ENCODE assay signal across 1 cellular context in the genomic region with DNA sequence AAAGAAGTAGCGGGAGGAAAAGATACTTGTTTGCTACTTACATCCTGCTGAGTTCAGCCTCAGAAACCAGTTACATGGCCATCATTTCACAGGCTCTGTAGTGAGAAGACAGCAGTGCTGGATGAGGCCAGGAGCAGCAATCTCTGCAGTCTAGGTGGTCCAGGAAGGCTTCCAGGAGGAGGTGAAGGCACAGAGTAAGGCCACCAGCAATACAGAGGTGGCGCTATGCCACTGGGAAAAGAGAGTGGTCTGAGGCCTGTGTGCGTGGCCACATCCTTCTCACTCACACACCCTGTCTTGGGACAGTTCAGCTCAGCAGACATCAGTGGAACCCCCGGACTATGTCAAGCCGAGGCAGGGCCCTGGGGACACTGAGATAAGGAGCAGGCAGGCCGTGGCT.
TF ChIP-seq lines count a peak whose summit lies in the region.

No MANE protein-coding gene starts in this region.

TF ChIP-seq in SK-N-SH, 30 proteins besides CTCF, POLR2A, EP300 and RAD21 (continued from another document):
- TF ChIP-seq FOXM1 (IDR thresholded peaks at IDR 0.05; ENCODE audit: low read depth) (no peak), TEAD4 (IDR thresholded peaks at IDR 0.05; ENCODE audit: borderline replicate concordance, insufficient read depth) (no peak), USF1 (IDR thresholded peaks at IDR 0.05; ENCODE audit: borderline replicate concordance, low read depth) (no peak), TCF12 (IDR thresholded peaks at IDR 0.05) (no peak)
- TF ChIP-seq, protein P1, sequence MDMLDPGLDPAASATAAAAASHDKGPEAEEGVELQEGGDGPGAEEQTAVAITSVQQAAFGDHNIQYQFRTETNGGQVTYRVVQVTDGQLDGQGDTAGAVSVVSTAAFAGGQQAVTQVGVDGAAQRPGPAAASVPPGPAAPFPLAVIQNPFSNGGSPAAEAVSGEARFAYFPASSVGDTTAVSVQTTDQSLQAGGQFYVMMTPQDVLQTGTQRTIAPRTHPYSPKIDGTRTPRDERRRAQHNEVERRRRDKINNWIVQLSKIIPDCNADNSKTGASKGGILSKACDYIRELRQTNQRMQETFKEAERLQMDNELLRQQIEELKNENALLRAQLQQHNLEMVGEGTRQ (IDR thresholded peaks at IDR 0.05; ENCODE audit: borderline replicate concordance, low read depth, low read length): no peak
